9 cellular contexts compared by ENCODE assay signal in the genomic region with DNA sequence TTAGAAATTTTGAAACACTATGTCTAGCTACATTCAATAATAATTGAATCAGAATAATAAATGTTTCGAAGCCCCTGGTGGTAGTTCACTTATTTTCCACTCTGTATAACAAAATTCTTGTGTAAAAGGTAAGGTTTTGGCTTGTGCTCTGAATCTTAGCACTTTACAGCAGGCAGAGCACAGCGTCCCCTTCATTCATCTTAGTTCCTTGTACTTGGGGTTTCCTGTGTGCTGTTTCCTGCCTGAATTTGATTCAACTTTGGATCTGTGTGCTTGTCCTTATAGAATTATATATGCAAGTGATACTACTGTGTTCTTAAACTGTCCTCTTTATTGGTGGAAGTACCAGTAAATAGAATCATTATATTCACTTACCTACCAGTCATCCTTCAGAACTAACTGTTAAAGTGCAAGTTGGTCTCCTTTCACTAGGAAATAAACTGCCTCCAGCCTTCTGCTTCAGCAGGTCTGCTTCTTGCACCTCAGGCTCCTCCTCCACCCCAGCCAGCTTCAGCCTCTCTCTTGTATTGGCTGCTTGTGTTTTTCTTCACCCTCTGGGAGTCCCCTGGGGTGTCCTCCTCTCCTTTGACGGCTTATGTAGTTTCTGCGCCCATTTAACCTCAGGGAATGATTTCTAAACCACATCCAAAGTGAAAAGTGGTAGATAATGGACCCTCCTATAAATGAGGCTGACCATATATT. TPM values are rescaled to one million over a fixed set of nuclear protein-coding genes. Genes with fewer than 3 reads are reported as not detected.
DNase-seq lines count a peak whose midpoint lies in the region; ATAC-seq and TF ChIP-seq lines count a peak whose summit lies in the region.
"Had no signal": no experiment of that assay in that cellular context is flagged by ENCODE, and none has a peak within 500 bp of the region (broad histone marks: within the 10 kb centered on the region; RNA-seq: fewer than 3 reads in every experiment).

No MANE protein-coding gene starts in this region.

- H3K4ac ChIP-seq in mesendoderm (ENCODE audit: low read depth, low read length), result no peak overlapping the region

- H3K4me3 ChIP-seq in cardiac fibroblast (replicated peaks in 1 of 2; ENCODE audit: low read depth in 2 of 2, low read length in 2 of 2) (no peak overlapping the region), mesendoderm (ENCODE audit: low read length) (no peak overlapping the region), upper lobe of right lung (no peak overlapping the region)

- H2BK15ac ChIP-seq in mesendoderm (replicated peaks; ENCODE audit: low read depth), result no peak overlapping the region

- no peak overlapping the region for H2AK5ac ChIP-seq in mesendoderm (ENCODE audit: low read length)

- H3K4me2 ChIP-seq in mesendoderm (ENCODE audit: low read length), result no peak overlapping the region

- H2BK120ac ChIP-seq in mesendoderm (ENCODE audit: low read depth, low read length), result no peak overlapping the region

- H3K56ac ChIP-seq in mesendoderm (ENCODE audit: low read length), result no peak overlapping the region

- H4K8ac ChIP-seq in mesendoderm (ENCODE audit: low read depth, low read length), result no peak overlapping the region

- DNase-seq in DMS 273 (lab: John Stamatoyannopoulos, UW; ENCODE audit: unreplicated experiment) (peak; percentile 86), cardiac fibroblast (ENCODE audit: low read depth in 2 of 2) (peak; percentile 56 to 61), mesendoderm (peak; percentile 66), upper lobe of right lung (no peak), HuH-7 (ENCODE audit: low spot score) (no peak), MV-4-11 (lab: John Stamatoyannopoulos, UW) (no peak)
- no peak for DNase-seq in activated CD8-positive, alpha-beta memory T cell treated with anti-CD3 and anti-CD28 coated beads, Interleukin-2, amount 50 U/mL, for 4 hours

- intact Hi-C loops in upper lobe of right lung (cut with DNase I), result no loop called here

- H3K4me1 ChIP-seq in mesendoderm (ENCODE audit: control insufficient read depth, low read depth, low read length), result peaks cover 3% of the 10 kb centered on the region
- H3K4me1 ChIP-seq in upper lobe of right lung, result peaks cover 17% of the 10 kb centered on the region

- H3K23ac ChIP-seq in mesendoderm (ENCODE audit: low read length), result no peak overlapping the region

- ATAC-seq in HG03565 (IDR thresholded peaks at IDR 0.05; ENCODE audit: unreplicated experiment) (peak; percentile 63), upper lobe of right lung (no peak)
- ATAC-seq: HCT116 had no signal

- H3K27ac ChIP-seq in mesendoderm (ENCODE audit: low read depth, low read length) (no peak overlapping the region), upper lobe of right lung (no peak overlapping the region)

- H3K27me3 ChIP-seq in mesendoderm (ENCODE audit: insufficient read depth, low read length, poor library complexity) (no peaks in the 10 kb centered on the region), upper lobe of right lung (no peaks in the 10 kb centered on the region)

- H3K9ac ChIP-seq in mesendoderm (ENCODE audit: low read length), result no peak overlapping the region

- H3K9me3 ChIP-seq in upper lobe of right lung, result no peaks in the 10 kb centered on the region

- no peak overlapping the region for H4K5ac ChIP-seq in mesendoderm (ENCODE audit: low read length)

- peaks cover 9% of the 10 kb centered on the region for H3K79me1 ChIP-seq in mesendoderm (ENCODE audit: low read length)

- no peak overlapping the region for H3K18ac ChIP-seq in mesendoderm (ENCODE audit: low read length)

- TF ChIP-seq CTCF in cardiac fibroblast (IDR thresholded peaks at IDR 0.05; ENCODE audit: low read depth, low read length), result no peak
- no peak for TF ChIP-seq CTCF in upper lobe of right lung (IDR thresholded peaks at IDR 0.05)

- H3K79me2 ChIP-seq in mesendoderm (ENCODE audit: control insufficient read depth, insufficient read depth, low read length), result peaks cover 2% of the 10 kb centered on the region

- H3K36me3 ChIP-seq in mesendoderm (ENCODE audit: control insufficient read depth, insufficient read depth, low read length), result no peaks in the 10 kb centered on the region
- H3K36me3 ChIP-seq in upper lobe of right lung, result no peaks in the 10 kb centered on the region

- no peak overlapping the region for H2BK5ac ChIP-seq in mesendoderm (ENCODE audit: low read length)

- whole genome bisulfite sequencing in mesendoderm (ENCODE audit: extremely low coverage, insufficient coverage, low lambda C conversion rate), result no CpG with 5 or more reads among the region's 4 CpGs

RNA-seq across cellular contexts. Expression of gene TULP4, which starts 28.8 kb away (rescaled TPM):
- 14.2 TPM for polyA plus RNA-seq in mesendoderm (2013, experiment 1 of 2)
- 13.1 TPM for polyA plus RNA-seq in mesendoderm (2013, experiment 2 of 2)
- 94.1 TPM for total RNA-seq in upper lobe of right lung

Comparison
In these comparisons a context has a peak if more than half of its experiments do, and no peak if none do; other contexts are left out.
1. DNase-seq: peak in DMS 273 (single experiment), cardiac fibroblast (2 of 2) and mesendoderm (single experiment); none in upper lobe of right lung (single experiment), HuH-7 (single experiment), MV-4-11 (single experiment) and activated CD8-positive, alpha-beta memory T cell treated with anti-CD3 and anti-CD28 coated beads, Interleukin-2, amount 50 U/mL, for 4 hours (single experiment).